Comparison of ENCODE assay signal across 20 cellular contexts in genomic region chr9:132591751-132592314, GRCh38. TPM values are rescaled to one million over a fixed set of nuclear protein-coding genes. Genes with fewer than 3 reads are reported as not detected.
"Had no signal": no experiment of that assay in that cellular context is flagged by ENCODE, and none has a peak within 500 bp of the region (broad histone marks: within the 10 kb centered on the region; RNA-seq: fewer than 3 reads in every experiment).

No MANE protein-coding gene starts in this region.

- H3K27ac ChIP-seq: cardiac muscle cell, dorsolateral prefrontal cortex, esophagus muscularis mucosa, skin epidermis, tibial nerve had no signal

- DNase-seq: activated CD4-positive, alpha-beta T cell treated with anti-CD3 and anti-CD28 coated beads for 1 hour; activated CD4-positive, alpha-beta T cell treated with anti-CD3 and anti-CD28 coated beads, Interleukin-2, amount 50 U/mL, for 48 hours; activated naive CD4-positive, alpha-beta T cell treated with anti-CD3 and anti-CD28 coated beads for 36 hours; activated naive CD8-positive, alpha-beta T cell treated with anti-CD3 and anti-CD28 coated beads, Interleukin-2, amount 50 U/mL, for 24 hours; aorta; dorsolateral prefrontal cortex; right cardiac atrium; stimulated activated CD4-positive, alpha-beta T cell treated with anti-CD3 and anti-CD28 coated beads, Interleukin-4, amount 100 ng/mL, for 24 hours; stimulated activated naive CD4-positive, alpha-beta T cell treated with Interleukin-2 at 50 U/mL for 16 hours had no signal

- H3K4me3 Mint-ChIP-seq: activated naive CD4-positive, alpha-beta T cell treated with anti-CD3 and anti-CD28 coated beads for 36 hours; activated naive CD8-positive, alpha-beta T cell treated with anti-CD3 and anti-CD28 coated beads, Interleukin-2, amount 50 U/mL, for 24 hours; activated T-helper 17 cell treated with anti-CD3 and anti-CD28 coated beads, Interleukin-2, amount 50 U/mL, for 72 hours had no signal

- H3K4me1 Mint-ChIP-seq: activated T-helper 17 cell treated with anti-CD3 and anti-CD28 coated beads, Interleukin-2, amount 50 U/mL, for 72 hours had no signal

- H3K4me3 ChIP-seq: cardiac muscle cell, dorsolateral prefrontal cortex, esophagus muscularis mucosa, skin epidermis, tibial nerve had no signal

- H3K27ac Mint-ChIP-seq: activated naive CD4-positive, alpha-beta T cell treated with anti-CD3 and anti-CD28 coated beads for 36 hours; activated naive CD8-positive, alpha-beta T cell treated with anti-CD3 and anti-CD28 coated beads, Interleukin-2, amount 50 U/mL, for 24 hours; activated T-helper 17 cell treated with anti-CD3 and anti-CD28 coated beads, Interleukin-2, amount 50 U/mL, for 72 hours; progenitor cell of endocrine pancreas had no signal

- H3K9me3 Mint-ChIP-seq: activated naive CD4-positive, alpha-beta T cell treated with anti-CD3 and anti-CD28 coated beads for 36 hours; activated naive CD8-positive, alpha-beta T cell treated with anti-CD3 and anti-CD28 coated beads, Interleukin-2, amount 50 U/mL, for 24 hours; activated T-helper 17 cell treated with anti-CD3 and anti-CD28 coated beads, Interleukin-2, amount 50 U/mL, for 72 hours had no signal

- H3K9me3 ChIP-seq: esophagus muscularis mucosa, tibial nerve had no signal

- ATAC-seq: activated naive CD8-positive, alpha-beta T cell treated with anti-CD3 and anti-CD28 coated beads, Interleukin-2, amount 50 U/mL, for 24 hours; activated T-helper 17 cell treated with anti-CD3 and anti-CD28 coated beads, Interleukin-2, amount 50 U/mL, for 72 hours; left lobe of liver; right cardiac atrium had no signal

- FAIRE-seq: keratinocyte had no signal

RNA-seq across cellular contexts. Expression of gene BARHL1, which starts 9.4 kb away (rescaled TPM):
- total RNA-seq: activated naive CD4-positive, alpha-beta T cell treated with anti-CD3 and anti-CD28 coated beads for 36 hours; activated T-helper 17 cell treated with anti-CD3 and anti-CD28 coated beads, Interleukin-2, amount 50 U/mL, for 72 hours; aorta; cardiac muscle cell; dorsolateral prefrontal cortex; esophagus muscularis mucosa; glomerular endothelial cell; left lobe of liver; lung microvascular endothelial cell; progenitor cell of endocrine pancreas; right cardiac atrium; T-helper 1 cell treated with Interleukin-12 subunit alpha and Interleukin-12 subunit beta and Interleukin-4 antibody, amounts not matched to agents 30 ng/mL and 1 ng/mL, for 36 hours; tibial nerve had no signal
- polyA plus RNA-seq: aorta, cardiac muscle cell, keratinocyte, right cardiac atrium had no signal
